33 cellular contexts compared by ENCODE assay signal in the genomic region with DNA sequence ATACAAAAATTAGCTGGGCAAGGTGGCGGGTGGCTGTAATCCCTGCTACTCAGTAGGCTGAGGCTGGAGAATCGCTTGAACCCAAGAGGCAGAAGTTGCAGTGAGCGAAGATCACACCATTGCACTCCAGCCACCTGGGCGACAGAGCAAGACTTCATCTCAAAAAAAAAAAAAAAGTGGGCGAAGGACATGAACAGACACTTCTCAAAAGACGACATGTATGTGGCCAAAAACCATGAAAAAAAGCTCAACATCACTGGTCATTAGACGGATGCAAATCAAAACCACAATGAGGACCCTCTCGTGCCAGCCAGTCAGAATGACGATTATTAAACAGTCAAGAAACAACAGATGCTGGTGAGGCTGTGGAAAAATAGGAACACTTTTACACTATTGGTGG.
"Had no signal": no experiment of that assay in that cellular context is flagged by ENCODE, and none has a peak within 500 bp of the region (broad histone marks: within the 10 kb centered on the region; RNA-seq: fewer than 3 reads in every experiment).

No MANE protein-coding gene starts in this region.

- DNase-seq: Karpas-422, Kasumi-1, MG63, MM.1S, MV-4-11, NCI-H1048, NCI-H1092, NCI-H1092 treated with DMSO at 0.1 percent for 48 hours, NCI-H1105, NCI-H1105 treated with DMSO at 0.1 percent for 48 hours, NCI-H1417, NCI-H1417 treated with DMSO at 0.1 percent for 48 hours, NCI-H1436, NCI-H1436 treated with DMSO at 0.1 percent for 48 hours, NCI-H146, NCI-H1694, NCI-H1694 treated with DMSO at 0.1 percent for 48 hours, NCI-H187, NCI-H187 treated with DMSO at 0.1 percent for 48 hours, NCI-H1930, NCI-H2029, NCI-H2029 treated with DMSO at 0.1 percent for 48 hours, NCI-H2081, NCI-H2081 treated with DMSO at 0.1 percent for 48 hours, NCI-H2107, NCI-H2171, NCI-H2171 treated with DMSO at 0.1 percent for 48 hours, NCI-H2227 treated with DMSO at 0.1 percent for 48 hours, NCI-H226, NCI-H345, NCI-H446, NCI-H446 treated with DMSO at 0.1 percent for 48 hours, NCI-H510A had no signal
